ENCODE assay signal across 27 cellular contexts in genomic region chr2:29916571-29916970, GRCh38.
"Had no signal": no experiment of that assay in that cellular context is flagged by ENCODE, and none has a peak within 500 bp of the region (broad histone marks: within the 10 kb centered on the region; RNA-seq: fewer than 3 reads in every experiment).

No MANE protein-coding gene starts in this region.

- H3K36me3 ChIP-seq: breast epithelium, heart left ventricle, left lung, lower lobe of right lung, neural progenitor cell, sigmoid colon, stomach, thyroid gland, upper lobe of right lung had no signal

- DNase-seq: activated B cell treated with CpG ODN at 0.5 μM for 24 hours; activated CD4-positive, alpha-beta T cell treated with anti-CD3 and anti-CD28 coated beads, Interleukin-2, amount 50 U/mL, for 1 hour; activated CD8-positive, alpha-beta T cell treated with anti-CD3 and anti-CD28 coated beads, Interleukin-2, amount 10 ng/mL, durations not matched to agents 7 days and 5 days; activated naive CD4-positive, alpha-beta T cell; activated T-cell treated with anti-CD3 and anti-CD28 coated beads for 4 hours; activated T-cell treated with anti-CD3 and anti-CD28 coated beads, Interleukin-2, amount 50 U/mL, for 72 hours; central memory CD4-positive, alpha-beta T cell; foreskin fibroblast; heart left ventricle; hypothalamus; kidney glomerular epithelial cell; left lung; lower lobe of right lung; mesenchymal stem cell; naive thymus-derived CD8-positive, alpha-beta T cell; occipital lobe; psoas muscle; sigmoid colon; small intestine; stimulated activated naive B cell treated with anti-CD40 and anti-IgM and Interleukin-4, amounts not matched to agents 10 μg/mL and 1 μg/mL and 100 μg/mL, for 72 hours; stomach; thyroid gland; upper lobe of right lung had no signal

- H3K9me3 ChIP-seq: breast epithelium, heart left ventricle, left lung, lower lobe of right lung, psoas muscle, stomach, thyroid gland, upper lobe of right lung had no signal

- H3K27ac ChIP-seq: breast epithelium, heart left ventricle, left lung, lower lobe of right lung, neural progenitor cell, parathyroid adenoma, psoas muscle, sigmoid colon, stomach, thyroid gland, upper lobe of right lung had no signal

- H3K4me1 ChIP-seq: breast epithelium, parathyroid adenoma had no signal

- H3K4me3 ChIP-seq: breast epithelium, heart left ventricle, left lung, lower lobe of right lung, neural progenitor cell, psoas muscle, sigmoid colon, stomach, thyroid gland, upper lobe of right lung had no signal

- ATAC-seq: activated CD8-positive, alpha-beta T cell treated with anti-CD3 and anti-CD28 coated beads, Interleukin-2, amount 10 ng/mL, durations not matched to agents 7 days and 5 days; activated naive CD4-positive, alpha-beta T cell treated with anti-CD3 and anti-CD28 coated beads, Interleukin-2, amount 50 U/mL, for 72 hours; activated T-cell treated with anti-CD3 and anti-CD28 coated beads, Interleukin-2, amount 50 U/mL, for 72 hours; heart left ventricle; left lung; lower lobe of right lung; naive thymus-derived CD8-positive, alpha-beta T cell; psoas muscle; stimulated activated naive B cell treated with anti-CD40 and anti-IgM and Interleukin-4, amounts not matched to agents 10 μg/mL and 1 μg/mL and 100 μg/mL, for 72 hours; upper lobe of right lung had no signal
